In genomic region chr3:42270561-42270960, GRCh38 we compare ENCODE assay signal across 15 cellular contexts. TPM values are rescaled to one million over a fixed set of nuclear protein-coding genes. Genes with fewer than 3 reads are reported as not detected.
"Had no signal": no experiment of that assay in that cellular context is flagged by ENCODE, and none has a peak within 500 bp of the region (broad histone marks: within the 10 kb centered on the region; RNA-seq: fewer than 3 reads in every experiment).

No MANE protein-coding gene starts in this region.

- H3K4me1 ChIP-seq: thyroid gland had no signal

- ATAC-seq: WTC11 had no signal

- H3K27ac ChIP-seq: esophagus muscularis mucosa, thyroid gland, vagina had no signal

- H3K27me3 ChIP-seq: thyroid gland, vagina had no signal

- H3K4me3 ChIP-seq: esophagus muscularis mucosa, lung, thyroid gland, vagina had no signal

- H3K36me3 ChIP-seq: esophagus muscularis mucosa, thyroid gland, vagina had no signal

- FAIRE-seq: astrocyte, small intestine had no signal

- DNase-seq: activated CD4-positive, alpha-beta T cell treated with anti-CD3 and anti-CD28 coated beads, Interleukin-2, amount 10 ng/mL, durations not matched to agents 24 days and 14 days; activated naive CD4-positive, alpha-beta T cell treated with Interleukin-2 at 50 U/mL for 16 hours; glutamatergic neuron; immature natural killer cell; naive B cell; posterior cingulate gyrus; small intestine; thyroid gland had no signal

- H3K9me3 ChIP-seq: thyroid gland, vagina had no signal

RNA-seq across cellular contexts. Expression of gene CCK, which starts 4.6 kb away (rescaled TPM):
- total RNA-seq: activated CD4-positive, alpha-beta T cell treated with anti-CD3 and anti-CD28 coated beads, Interleukin-2, amount 10 ng/mL, durations not matched to agents 24 days and 14 days; activated T-helper 1 cell treated with anti-CD3 and anti-CD28 coated beads, Interleukin-12 subunit alpha, Interleukin-12 subunit beta, Interleukin-2, Interleukin-4 antibody, amounts not matched to agents 30 ng/mL and 10 ng/mL and 1 ng/mL, durations not matched to agents 14 hours and 24 hours and 36 hours; astrocyte; fibroblast of villous mesenchyme; vagina had no signal
- polyA plus RNA-seq: immature natural killer cell had no signal
